11 cellular contexts compared by ENCODE assay signal in genomic region chr15:63372753-63373152, GRCh38. TPM values are rescaled to one million over a fixed set of nuclear protein-coding genes. Genes with fewer than 3 reads are reported as not detected.
A peak's percentile ranks its signal among the peaks of the same experiment; 100 is the strongest.
DNase-seq lines count a peak whose midpoint lies in the region; ATAC-seq and TF ChIP-seq lines count a peak whose summit lies in the region.
"Had no signal": no experiment of that assay in that cellular context is flagged by ENCODE, and none has a peak within 500 bp of the region (broad histone marks: within the 10 kb centered on the region; RNA-seq: fewer than 3 reads in every experiment).

No MANE protein-coding gene starts in this region.

- intact Hi-C loops in lower lobe of right lung (cut with DNase I), result no loop called here

- H3K27ac ChIP-seq in SJSA1, result peak overlapping the region; percentile 46
- H3K27ac ChIP-seq in coronary artery, result peak overlapping the region in 1 of 2 donors; percentile 83
- no peak overlapping the region for H3K27ac ChIP-seq in lower lobe of right lung
- H3K27ac ChIP-seq: pancreas had no signal

- ATAC-seq in esophagus mucosa (peak; percentile 35), lower lobe of right lung (no peak), GM21619 (IDR thresholded peaks at IDR 0.05; ENCODE audit: unreplicated experiment) (no peak)

- TF ChIP-seq CTCF in coronary artery (IDR thresholded peaks at IDR 0.05) (no peak), lower lobe of right lung (IDR thresholded peaks at IDR 0.05) (no peak)

- no peak overlapping the region for H3K4me3 ChIP-seq in SJSA1
- H3K4me3 ChIP-seq in skeletal muscle cell (ENCODE audit: low read depth, low read length), result no peak overlapping the region
- H3K4me3 ChIP-seq in coronary artery, result no peak overlapping the region
- no peak overlapping the region for H3K4me3 ChIP-seq in lower lobe of right lung
- H3K4me3 ChIP-seq: pancreas had no signal

- H3K27me3 ChIP-seq in SJSA1 (replicated peaks) (no peaks in the 10 kb centered on the region), lower lobe of right lung (ENCODE audit: low read depth) (peaks cover under 1% of the 10 kb centered on the region)
- H3K27me3 ChIP-seq: pancreas had no signal

- H3K9me3 ChIP-seq in SJSA1 (replicated peaks) (no peaks in the 10 kb centered on the region), lower lobe of right lung (no peaks in the 10 kb centered on the region)
- H3K9me3 ChIP-seq: pancreas had no signal

- H3K4me1 ChIP-seq in SJSA1 (replicated peaks), result peaks cover 46% of the 10 kb centered on the region
- peaks cover 25% of the 10 kb centered on the region for H3K4me1 ChIP-seq in lower lobe of right lung

- in situ Hi-C loops in Caki2 (cut with HindIII; ENCODE audit: low pct_unique_long_range_greater_than_20kb, low sequenced_read_pairs), result no loop called here

- peak; percentile 96 for DNase-seq in Caki2 (ENCODE audit: low read depth)
- DNase-seq in SJSA1 (ENCODE audit: low read depth in 1 of 2, low spot score in 2 of 2), result no peak
- peak; percentile 53 for DNase-seq in skeletal muscle cell (ENCODE audit: low read depth)
- no peak for DNase-seq in GM19240 (ENCODE audit: insufficient read length, low spot score)
- DNase-seq in coronary artery (ENCODE audit: low spot score), result no peak
- no peak for DNase-seq in lower lobe of right lung
- DNase-seq: CD4-positive, alpha-beta T cell; pancreas; SW 1271 had no signal

- H3K36me3 ChIP-seq in SJSA1 (no peaks in the 10 kb centered on the region), lower lobe of right lung (no peaks in the 10 kb centered on the region)
- H3K36me3 ChIP-seq: pancreas had no signal

RNA-seq across cellular contexts. Expression of gene CA12, which starts 8.9 kb away (rescaled TPM):
- 194 and 272 TPM in 2 replicates for total RNA-seq in Caki2 (2014; rRNA removed; shearing (Covaris generic); ENCODE audit: low replicate concordance)
- total RNA-seq in SJSA1 (2014; rRNA removed; shearing (Covaris generic)), result 3.7 and 5.6 TPM in 2 replicates
- total RNA-seq in esophagus mucosa (138 TPM), lower lobe of right lung (4.9 TPM)
- total RNA-seq: CD4-positive, alpha-beta T cell had no signal

Comparison
In these comparisons a context has a peak if more than half of its experiments do, and no peak if none do; other contexts are left out.
1. DNase-seq: peak in Caki2 (single experiment) and skeletal muscle cell (single experiment); none in SJSA1 (0 of 2), GM19240 (single experiment), coronary artery (single experiment) and lower lobe of right lung (single experiment).
2. RNA of gene CA12, which starts 8.9 kb away (total RNA-seq): 194 to 272 TPM in Caki2 and 138 TPM in esophagus mucosa (single experiment); 4.9 TPM in lower lobe of right lung (single experiment) and 3.7 to 5.6 TPM in SJSA1; every median in the first group is over 10 times any median in the second.